ENCODE assay signal across 32 cellular contexts in the genomic region with DNA sequence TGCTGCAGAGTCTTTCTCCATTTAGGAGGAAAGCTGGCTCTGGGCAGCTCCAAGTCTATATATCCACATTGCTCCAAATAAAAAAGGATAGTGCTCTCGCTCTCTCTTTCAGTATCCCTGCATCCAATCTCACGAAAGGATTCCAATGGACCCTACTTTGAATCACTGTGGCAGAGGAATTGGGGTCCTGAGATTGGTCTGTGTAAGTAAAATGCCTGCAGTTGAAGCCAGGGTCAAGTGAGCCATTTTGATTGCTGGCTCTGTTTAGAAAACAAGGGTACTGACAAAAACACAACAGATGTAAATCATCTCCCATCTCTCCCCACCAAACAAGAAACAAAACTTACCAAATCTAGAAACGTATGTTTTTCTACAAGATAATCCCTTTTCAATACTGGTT. TPM values are rescaled to one million over a fixed set of nuclear protein-coding genes. Genes with fewer than 3 reads are reported as not detected.
"Had no signal": no experiment of that assay in that cellular context is flagged by ENCODE, and none has a peak within 500 bp of the region (broad histone marks: within the 10 kb centered on the region; RNA-seq: fewer than 3 reads in every experiment).

No MANE protein-coding gene starts in this region.

- H3K4me1 ChIP-seq: ascending aorta, body of pancreas, Peyer's patch, SJSA1 had no signal

- FAIRE-seq: bronchial epithelial cell had no signal

- H3K27ac Mint-ChIP-seq: activated B cell treated with CpG ODN at 0.5 μM for 24 hours; activated CD4-positive, alpha-beta T cell treated with anti-CD3 and anti-CD28 coated beads, Interleukin-2, amount 10 ng/mL, durations not matched to agents 24 days and 14 days; activated CD8-positive, alpha-beta memory T cell treated with anti-CD3 and anti-CD28 coated beads, Interleukin-2, amount 10 ng/mL, durations not matched to agents 7 days and 5 days; activated naive CD4-positive, alpha-beta T cell treated with anti-CD3 and anti-CD28 coated beads, Interleukin-2, amount 50 U/mL, for 72 hours; activated naive CD8-positive, alpha-beta T cell treated with anti-CD3 and anti-CD28 coated beads, Interleukin-2, amount 50 U/mL, for 24 hours; activated T-cell treated with anti-CD3 and anti-CD28 coated beads, Interleukin-2, amount 50 U/mL, for 24 hours; T-helper 1 cell treated with Interleukin-12 subunit alpha and Interleukin-12 subunit beta and Interleukin-4 antibody, amounts not matched to agents 30 μg/mL and 1 μg/mL, for 36 hours had no signal

- H3K4me3 ChIP-seq: ascending aorta, body of pancreas, MG63, Peyer's patch, SJSA1 had no signal

- H3K9me3 ChIP-seq: ascending aorta, body of pancreas, MG63, Peyer's patch, SJSA1 had no signal

- H3K27ac ChIP-seq: ascending aorta, body of pancreas, Peyer's patch, RWPE1, SJSA1 had no signal

- H3K36me3 Mint-ChIP-seq: activated CD8-positive, alpha-beta memory T cell treated with anti-CD3 and anti-CD28 coated beads, Interleukin-2, amount 10 ng/mL, durations not matched to agents 7 days and 5 days; activated naive CD4-positive, alpha-beta T cell treated with anti-CD3 and anti-CD28 coated beads, Interleukin-2, amount 50 U/mL, for 72 hours had no signal

- H3K36me3 ChIP-seq: ascending aorta, MG63, Peyer's patch, SJSA1 had no signal

- H3K4me3 Mint-ChIP-seq: activated B cell treated with CpG ODN at 0.5 μM for 24 hours; activated CD4-positive, alpha-beta T cell treated with anti-CD3 and anti-CD28 coated beads, Interleukin-2, amount 10 ng/mL, durations not matched to agents 24 days and 14 days; activated CD8-positive, alpha-beta memory T cell treated with anti-CD3 and anti-CD28 coated beads, Interleukin-2, amount 10 ng/mL, durations not matched to agents 7 days and 5 days; activated naive CD8-positive, alpha-beta T cell treated with anti-CD3 and anti-CD28 coated beads, Interleukin-2, amount 50 U/mL, for 24 hours; activated T-cell treated with anti-CD3 and anti-CD28 coated beads, Interleukin-2, amount 50 U/mL, for 24 hours; T-helper 1 cell treated with Interleukin-12 subunit alpha and Interleukin-12 subunit beta and Interleukin-4 antibody, amounts not matched to agents 30 μg/mL and 1 μg/mL, for 36 hours had no signal

- H3K9me3 Mint-ChIP-seq: activated B cell treated with CpG ODN at 0.5 μM for 24 hours; activated CD4-positive, alpha-beta T cell treated with anti-CD3 and anti-CD28 coated beads, Interleukin-2, amount 10 ng/mL, durations not matched to agents 24 days and 14 days; activated naive CD4-positive, alpha-beta T cell treated with anti-CD3 and anti-CD28 coated beads, Interleukin-2, amount 50 U/mL, for 72 hours; activated T-cell treated with anti-CD3 and anti-CD28 coated beads, Interleukin-2, amount 50 U/mL, for 24 hours; T-helper 1 cell treated with Interleukin-12 subunit alpha and Interleukin-12 subunit beta and Interleukin-4 antibody, amounts not matched to agents 30 μg/mL and 1 μg/mL, for 36 hours had no signal

- DNase-seq: activated B cell treated with CpG ODN at 0.5 μM for 24 hours; activated CD4-positive, alpha-beta T cell treated with anti-CD3 and anti-CD28 coated beads for 1 hour; activated CD4-positive, alpha-beta T cell treated with anti-CD3 and anti-CD28 coated beads, Interleukin-2, amount 10 ng/mL, durations not matched to agents 24 days and 14 days; activated CD4-positive, alpha-beta T cell treated with anti-CD3 and anti-CD28 coated beads, Interleukin-2, amount 50 U/mL, for 48 hours; activated CD8-positive, alpha-beta memory T cell treated with anti-CD3 and anti-CD28 coated beads, Interleukin-2, amount 10 ng/mL, durations not matched to agents 7 days and 5 days; activated effector memory CD4-positive, alpha-beta T cell treated with anti-CD3 and anti-CD28 coated beads, Interleukin-2, amount 50 U/mL, for 16 hours; activated naive CD4-positive, alpha-beta T cell treated with Interleukin-2 at 50 U/mL for 16 hours; activated naive CD8-positive, alpha-beta T cell treated with anti-CD3 and anti-CD28 coated beads, Interleukin-2, amount 50 U/mL, for 24 hours; activated T-cell treated with anti-CD3 and anti-CD28 coated beads, Interleukin-2, amount 50 U/mL, for 24 hours; amniotic stem cell; body of pancreas; central memory CD4-positive, alpha-beta T cell; MG63; NCI-H1105; NCI-H1436; NCI-H187; NCI-H2081; NCI-H510A treated with DMSO at 0.1 percent for 48 hours; NCI-H69; NK-92 treated with Interleukin-12 subunit alpha and Interleukin-12 subunit beta, amount 100 ng/mL, for 24 hours; OCI-M1; Peyer's patch; SHP77; SW 1271; T-helper 9 cell had no signal

- H3K4me1 Mint-ChIP-seq: activated B cell treated with CpG ODN at 0.5 μM for 24 hours; activated CD4-positive, alpha-beta T cell treated with anti-CD3 and anti-CD28 coated beads, Interleukin-2, amount 10 ng/mL, durations not matched to agents 24 days and 14 days; activated CD8-positive, alpha-beta memory T cell treated with anti-CD3 and anti-CD28 coated beads, Interleukin-2, amount 10 ng/mL, durations not matched to agents 7 days and 5 days; activated naive CD8-positive, alpha-beta T cell treated with anti-CD3 and anti-CD28 coated beads, Interleukin-2, amount 50 U/mL, for 24 hours had no signal

- ATAC-seq: activated CD8-positive, alpha-beta memory T cell treated with anti-CD3 and anti-CD28 coated beads, Interleukin-2, amount 10 ng/mL, durations not matched to agents 7 days and 5 days; activated naive CD4-positive, alpha-beta T cell treated with anti-CD3 and anti-CD28 coated beads, Interleukin-2, amount 50 U/mL, for 72 hours; activated naive CD8-positive, alpha-beta T cell treated with anti-CD3 and anti-CD28 coated beads, Interleukin-2, amount 50 U/mL, for 24 hours; body of pancreas; SK-N-SH treated with all-trans-retinoic acid at 6 μM for 48 hours had no signal

- H3K27me3 ChIP-seq: ascending aorta, body of pancreas, Peyer's patch, SJSA1 had no signal

RNA-seq across cellular contexts. Expression of a gene that starts 45.5 kb away (rescaled TPM):
- total RNA-seq: activated B cell treated with CpG ODN at 0.5 μM for 24 hours; activated CD4-positive, alpha-beta T cell treated with anti-CD3 and anti-CD28 coated beads, Interleukin-2, amount 10 ng/mL, durations not matched to agents 24 days and 14 days; activated CD8-positive, alpha-beta memory T cell treated with anti-CD3 and anti-CD28 coated beads, Interleukin-2, amount 10 ng/mL, durations not matched to agents 7 days and 5 days; activated naive CD4-positive, alpha-beta T cell treated with anti-CD3 and anti-CD28 coated beads, Interleukin-2, amount 50 U/mL, for 72 hours; bronchial epithelial cell; SJSA1 had no signal
